ENCODE assay signal across 1 cellular context in the genomic region with DNA sequence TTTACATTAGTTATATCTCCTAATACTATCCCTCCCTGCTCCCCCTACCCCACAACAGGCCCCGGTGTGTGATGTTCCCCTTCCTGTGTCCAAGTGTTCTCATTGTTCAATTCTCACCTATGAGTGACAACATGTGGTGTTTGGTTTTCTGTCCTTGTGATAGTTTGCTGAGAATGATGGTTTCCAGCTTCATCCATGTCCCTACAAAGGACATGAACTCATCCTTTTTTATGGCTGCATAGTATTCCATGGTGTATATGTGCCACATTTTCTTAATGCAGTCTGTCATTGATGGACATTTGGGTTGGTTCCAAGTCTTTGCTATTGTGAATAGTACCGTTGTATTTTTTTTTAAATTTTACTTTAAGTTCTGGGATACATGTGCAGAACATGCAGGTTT. TPM values are rescaled to one million over a fixed set of nuclear protein-coding genes. Genes with fewer than 3 reads are reported as not detected.
"Had no signal": no experiment of that assay in that cellular context is flagged by ENCODE, and none has a peak within 500 bp of the region (broad histone marks: within the 10 kb centered on the region; RNA-seq: fewer than 3 reads in every experiment).

No MANE protein-coding gene starts in this region.

RNA-seq across cellular contexts. Expression of a gene that starts 42.7 kb away (rescaled TPM):
- polyA plus RNA-seq: immature natural killer cell had no signal
